Comparison of ENCODE assay signal across 1 cellular context in genomic region chr22:19596680-19597398, GRCh38.
TF ChIP-seq lines count a peak whose summit lies in the region.

No MANE protein-coding gene starts in this region.

TF ChIP-seq in GM23338, 12 proteins besides CTCF, POLR2A, EP300 and RAD21 (continued from another document):
- TF ChIP-seq REST (IDR thresholded peaks at IDR 0.05; ENCODE audit: unreplicated experiment), result no peak
- TF ChIP-seq POLR2AphosphoS5 (IDR thresholded peaks at IDR 0.05; ENCODE audit: low read depth), result no peak
- TF ChIP-seq NANOG (IDR thresholded peaks at IDR 0.05; ENCODE audit: borderline replicate concordance), result no peak
- no peak for TF ChIP-seq EZH2phosphoT487 (IDR thresholded peaks at IDR 0.05; ENCODE audit: unreplicated experiment)
- TF ChIP-seq ZNF114 (CRISPR knock-in tag; IDR thresholded peaks at IDR 0.05), result no peak
